2 cellular contexts compared by ENCODE assay signal in the genomic region with DNA sequence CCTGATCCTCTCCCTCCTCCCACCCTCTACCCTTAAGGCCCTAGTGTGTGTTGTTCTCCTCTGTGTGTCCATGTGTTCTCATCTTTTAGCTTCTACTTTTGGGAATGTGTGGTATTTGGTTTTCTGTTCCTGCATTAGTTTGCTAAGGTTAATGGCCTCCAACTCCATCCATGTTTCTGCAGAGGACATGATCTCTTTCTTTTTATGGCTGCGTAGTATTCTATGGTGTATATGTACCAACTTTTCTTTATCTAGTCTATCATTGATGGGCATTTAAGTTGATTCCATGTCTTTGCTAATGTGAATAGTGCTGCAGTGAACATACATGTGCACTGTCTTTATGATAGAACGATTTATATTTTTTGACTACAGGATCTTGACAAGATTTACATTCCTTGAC.
A peak's percentile ranks its signal among the peaks of the same experiment; 100 is the strongest.
TF ChIP-seq lines count a peak whose summit lies in the region.
"Not testable (repeated sequence)": the region's sequence is repeated elsewhere in the genome, so short reads cannot be mapped to it uniquely, and the experiment has no call there.

No MANE protein-coding gene starts in this region.

TF ChIP-seq in HEK293, 187 proteins besides CTCF, POLR2A, EP300 and RAD21:
- TF ChIP-seq ZNF146 (tag by site-specific recombination; IDR thresholded peaks at IDR 0.05), result peak; percentile 81

TF ChIP-seq in K562, 482 proteins besides CTCF, POLR2A, EP300 and RAD21:
- TF ChIP-seq ZNF146 (CRISPR knock-in tag; IDR thresholded peaks at IDR 0.05; ENCODE audit: unreplicated experiment) (peak; percentile 53), KDM1A (IDR thresholded peaks at IDR 0.05) (0 out of 4 replicates have a peak, but pooled peaks of 1 of the 2 experiments have one; percentile 9), NR2C1 (IDR thresholded peaks at IDR 0.05) (0 out of 2 replicates have a peak, but pooled peaks have one; percentile 23)
- TF ChIP-seq NR2C1 (tag; IDR thresholded peaks at IDR 0.05), result not testable (repeated sequence)
